8 cellular contexts compared by ENCODE assay signal in the genomic region with DNA sequence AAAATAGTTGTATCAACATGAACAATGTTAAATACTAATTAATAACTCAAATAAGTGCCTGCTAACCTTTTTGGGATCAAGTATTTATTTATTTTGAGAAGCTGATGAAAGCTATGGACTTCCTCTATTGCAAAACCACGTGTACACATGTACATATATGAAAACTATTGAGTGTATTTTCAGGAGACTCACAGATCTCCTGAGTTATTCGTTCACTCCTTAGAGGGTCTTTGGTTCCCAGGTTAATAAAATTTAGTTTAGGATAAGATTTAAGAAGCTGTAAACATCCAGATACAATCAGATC.
A peak's percentile ranks its signal among the peaks of the same experiment; 100 is the strongest.
DNase-seq lines count a peak whose midpoint lies in the region; ATAC-seq and TF ChIP-seq lines count a peak whose summit lies in the region.

No MANE protein-coding gene starts in this region.

- no peak overlapping the region for H3K27ac ChIP-seq in prostate gland

- no peak overlapping the region for H3K4me3 ChIP-seq in prostate gland

- TF ChIP-seq POLR2A in prostate gland (IDR thresholded peaks at IDR 0.05), result no peak

- H3K4me3 Mint-ChIP-seq in activated T-cell treated with anti-CD3 and anti-CD28 coated beads, Interleukin-2, amount 50 U/mL, for 72 hours, result no peak overlapping the region

- intact Hi-C loops in sciatic nerve (cut with DNase I), result no loop called here
- intact Hi-C loops in prostate gland (cut with DNase I), result loop anchor here (5.0 to 10.0 kb wide), 2 partner anchors 878 to 1485 kb away; a partner anchor contains a TSS

- peaks cover 3 to 17% of the 10 kb centered on the region in 2 donors for H3K36me3 Mint-ChIP-seq in activated T-cell treated with anti-CD3 and anti-CD28 coated beads, Interleukin-2, amount 50 U/mL, for 72 hours (ENCODE audit: insufficient read depth in 2 of 2)

- TF ChIP-seq CTCF in prostate gland (IDR thresholded peaks at IDR 0.05), result no peak

- H3K36me3 ChIP-seq in prostate gland, result no peaks in the 10 kb centered on the region

- peaks cover 3 to 6% of the 10 kb centered on the region in 2 donors for H3K9me3 Mint-ChIP-seq in activated T-cell treated with anti-CD3 and anti-CD28 coated beads, Interleukin-2, amount 50 U/mL, for 72 hours

- H3K27me3 ChIP-seq in prostate gland (replicated peaks; ENCODE audit: insufficient read depth), result no peaks in the 10 kb centered on the region

- no peaks in the 10 kb centered on the region for H3K4me1 Mint-ChIP-seq in activated T-cell treated with anti-CD3 and anti-CD28 coated beads, Interleukin-2, amount 50 U/mL, for 72 hours (ENCODE audit: low read depth)

- DNase-seq in activated T-cell treated with anti-CD3 and anti-CD28 coated beads, Interleukin-2, amount 50 U/mL, for 72 hours, result no peak
- no peak for DNase-seq in activated T-cell treated with anti-CD3 and anti-CD28 coated beads for 4 hours
- DNase-seq in SIG-M5 treated with dmso at 0.1 percent for 504 hours (lab: John Stamatoyannopoulos, UW; ENCODE audit: unreplicated experiment), result peak; percentile 91
- no peak for DNase-seq in sciatic nerve (ENCODE audit: low spot score)
- no peak for DNase-seq in NCI-H2227 treated with DMSO at 0.1 percent for 48 hours (lab: John Stamatoyannopoulos, UW)
- no peak for DNase-seq in cerebellum (ENCODE audit: low spot score)
- no peak for DNase-seq in prostate gland (ENCODE audit: low spot score)

- no peaks in the 10 kb centered on the region for H3K9me3 ChIP-seq in prostate gland

- ATAC-seq in activated T-cell treated with anti-CD3 and anti-CD28 coated beads, Interleukin-2, amount 50 U/mL, for 72 hours (replicated peaks in 1 of 2), result peak; percentile 11 to 20
- peak; percentile 22 for ATAC-seq in HG03045 (IDR thresholded peaks at IDR 0.05; ENCODE audit: unreplicated experiment)
- peak; percentile 45 for ATAC-seq in sciatic nerve

- no peaks in the 10 kb centered on the region for H3K27me3 Mint-ChIP-seq in activated T-cell treated with anti-CD3 and anti-CD28 coated beads, Interleukin-2, amount 50 U/mL, for 72 hours (ENCODE audit: low read depth)

- H3K27ac Mint-ChIP-seq in activated T-cell treated with anti-CD3 and anti-CD28 coated beads, Interleukin-2, amount 50 U/mL, for 72 hours, result no peak overlapping the region

- WGBS in prostate gland, result 33% methylated on average over 2 of the region's 2 CpGs

- H3K4me1 ChIP-seq in prostate gland (replicated peaks), result peaks cover 5% of the 10 kb centered on the region
